8 cellular contexts compared by ENCODE assay signal in the genomic region with DNA sequence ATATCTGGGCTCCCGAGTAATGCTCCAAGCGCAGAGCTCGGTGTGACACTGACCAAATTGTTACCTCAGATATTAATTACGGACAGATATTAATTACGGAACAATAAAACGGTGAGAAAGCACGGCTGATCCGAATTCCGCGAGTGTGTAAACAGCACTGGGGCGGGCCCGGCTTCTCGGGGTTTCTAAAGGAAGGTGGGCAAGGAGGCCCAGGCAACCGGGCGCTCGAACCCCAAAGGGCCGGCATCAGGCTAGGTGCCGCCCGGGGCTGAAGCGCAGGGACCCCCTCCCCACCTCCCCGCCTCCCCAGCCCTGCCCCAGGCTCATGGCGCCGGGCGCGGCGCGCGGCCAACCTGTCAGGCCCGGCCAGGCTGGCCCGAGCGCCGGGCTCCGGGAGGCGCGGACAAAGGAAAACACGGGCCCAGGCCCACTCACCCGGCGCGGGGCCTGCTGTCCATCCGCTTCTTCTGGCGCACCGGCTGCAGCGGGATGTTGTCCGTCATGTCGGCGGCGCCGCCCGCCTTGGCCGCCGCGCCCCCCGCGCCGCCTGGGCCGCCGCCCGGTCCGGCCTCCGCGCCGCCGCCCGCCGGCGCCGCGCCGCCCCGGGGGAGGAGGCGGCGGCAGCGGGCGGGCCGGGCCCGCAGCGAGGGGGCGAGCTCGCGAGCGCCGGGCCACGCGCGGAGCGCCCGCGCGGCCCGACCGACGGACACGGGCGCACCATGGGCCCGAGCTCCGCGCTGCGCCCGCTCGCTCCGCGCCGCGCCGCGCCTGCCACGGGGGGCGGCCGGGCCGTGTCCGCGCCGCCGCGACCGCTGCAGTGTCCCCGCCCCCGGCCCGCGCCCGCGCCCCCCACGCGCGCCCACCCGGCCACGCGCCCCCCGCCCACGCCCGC. TPM values are rescaled to one million over a fixed set of nuclear protein-coding genes. Genes with fewer than 3 reads are reported as not detected.
A peak's percentile ranks its signal among the peaks of the same experiment; 100 is the strongest.
DNase-seq lines count a peak whose midpoint lies in the region; ATAC-seq and TF ChIP-seq lines count a peak whose summit lies in the region.

TSS of gene ATP9A (minus strand) at position 524 of the 892 bp plus-strand sequence. CDS start at position 503, 21 bp downstream.

- peaks cover 12% of the 10 kb centered on the region for H3K4me1 Mint-ChIP-seq in activated T-cell treated with anti-CD3 and anti-CD28 coated beads, Interleukin-2, amount 50 U/mL, for 4 hours (ENCODE audit: low read depth)
- H3K4me1 Mint-ChIP-seq in activated T-helper 17 cell treated with anti-CD3 and anti-CD28 coated beads, Interleukin-2, amount 50 U/mL, for 72 hours = peaks cover 8% of the 10 kb centered on the region

- no peaks in the 10 kb centered on the region for H3K36me3 Mint-ChIP-seq in activated T-cell treated with anti-CD3 and anti-CD28 coated beads, Interleukin-2, amount 50 U/mL, for 4 hours (ENCODE audit: insufficient read depth)
- H3K36me3 Mint-ChIP-seq in activated T-helper 17 cell treated with anti-CD3 and anti-CD28 coated beads, Interleukin-2, amount 50 U/mL, for 72 hours (ENCODE audit: low read depth) = peaks cover 7% of the 10 kb centered on the region

- H3K27ac Mint-ChIP-seq in activated T-helper 17 cell treated with anti-CD3 and anti-CD28 coated beads, Interleukin-2, amount 50 U/mL, for 72 hours = no peak within 1 kb of the TSS

- TF ChIP-seq CTCF in neutrophil (IDR thresholded peaks at IDR 0.05) (no peak), GM10248 (IDR thresholded peaks at IDR 0.05; ENCODE audit: control extremely low read depth, extremely low read depth, low read depth, missing control alignments) (no peak)

- CTCF ChIA-PET in GM10248 (lab: Yijun Ruan, JAX) = no interaction called here

- POLR2A ChIA-PET in GM10248 (lab: Yijun Ruan, JAX) = no interaction called here

- H3K9me3 Mint-ChIP-seq in activated T-cell treated with anti-CD3 and anti-CD28 coated beads, Interleukin-2, amount 50 U/mL, for 4 hours = no peaks in the 10 kb centered on the region
- H3K9me3 Mint-ChIP-seq in activated T-helper 17 cell treated with anti-CD3 and anti-CD28 coated beads, Interleukin-2, amount 50 U/mL, for 72 hours = no peaks in the 10 kb centered on the region

- H3K4me1 ChIP-seq in neutrophil (ENCODE audit: control insufficient read depth in 1 of 2, insufficient read depth in 1 of 2, low read depth in 1 of 2, low read length in 1 of 2) = peaks cover 37 to 45% of the 10 kb centered on the region in 2 experiments

- intact Hi-C loops in head of caudate nucleus (cut with DNase I) = loop anchor here (10.0 kb wide), 1 partner anchor 73 kb away; no protein-coding TSS in a partner anchor

- H3K9me3 ChIP-seq in neutrophil = no peaks in the 10 kb centered on the region

- peaks cover 58% of the 10 kb centered on the region for H3K27me3 ChIP-seq in neutrophil

- ATAC-seq in activated T-cell treated with anti-CD3 and anti-CD28 coated beads, Interleukin-2, amount 50 U/mL, for 4 hours = peak in 1 of 2 donors; percentile 2
- ATAC-seq in activated T-helper 17 cell treated with anti-CD3 and anti-CD28 coated beads, Interleukin-2, amount 50 U/mL, for 72 hours (replicated peaks) = no peak
- ATAC-seq in HG02798 (IDR thresholded peaks at IDR 0.05; ENCODE audit: poor library complexity, unreplicated experiment) = no peak

- peak within 1 kb of the TSS; percentile 31 for H3K27ac ChIP-seq in neutrophil

- H3K4me3 Mint-ChIP-seq in activated T-cell treated with anti-CD3 and anti-CD28 coated beads, Interleukin-2, amount 50 U/mL, for 4 hours = peak within 1 kb of the TSS; percentile 62
- peak within 1 kb of the TSS; percentile 53 for H3K4me3 Mint-ChIP-seq in activated T-helper 17 cell treated with anti-CD3 and anti-CD28 coated beads, Interleukin-2, amount 50 U/mL, for 72 hours

- peak within 1 kb of the TSS; percentile 64 to 84 for H3K4me3 ChIP-seq in neutrophil (ENCODE audit: low read depth in 1 of 2, low read length in 1 of 2)

- no peak for DNase-seq in activated T-cell treated with anti-CD3 and anti-CD28 coated beads, Interleukin-2, amount 50 U/mL, for 4 hours
- DNase-seq in activated T-cell treated with anti-CD3 and anti-CD28 coated beads, Interleukin-2, amount 50 U/mL, for 1 hour = no peak
- DNase-seq in head of caudate nucleus (peak in 38 of 42 donors; percentile 18 to 72 (median 47)), GM10248 (ENCODE audit: extremely low spot score) (no peak), DMS114 treated with DMSO at 0.1 percent for 48 hours (lab: John Stamatoyannopoulos, UW; ENCODE audit: unreplicated experiment) (no peak)

- no peaks in the 10 kb centered on the region for H3K36me3 ChIP-seq in neutrophil

- H3K27me3 Mint-ChIP-seq in activated T-cell treated with anti-CD3 and anti-CD28 coated beads, Interleukin-2, amount 50 U/mL, for 4 hours (ENCODE audit: low read depth) = peaks cover 34% of the 10 kb centered on the region
- peaks cover 24% of the 10 kb centered on the region for H3K27me3 Mint-ChIP-seq in activated T-helper 17 cell treated with anti-CD3 and anti-CD28 coated beads, Interleukin-2, amount 50 U/mL, for 72 hours

RNA-seq across cellular contexts. Expression of gene ATP9A, which starts in this region (rescaled TPM):
- 1 to 10 TPM in 2 of 3 donors, under 1 TPM in 1; 0.30 to 1.2 (median 1.0) TPM for total RNA-seq in activated T-cell treated with anti-CD3 and anti-CD28 coated beads, Interleukin-2, amount 50 U/mL, for 4 hours
- 1 to 10 TPM; 1.7 to 2.2 TPM for total RNA-seq in activated T-helper 17 cell treated with anti-CD3 and anti-CD28 coated beads, Interleukin-2, amount 50 U/mL, for 72 hours

Comparison
In these comparisons a context has a peak if more than half of its experiments do, and no peak if none do; other contexts are left out.
1. DNase-seq: peak in head of caudate nucleus (38 of 42); none in activated T-cell treated with anti-CD3 and anti-CD28 coated beads, Interleukin-2, amount 50 U/mL, for 4 hours (single experiment), activated T-cell treated with anti-CD3 and anti-CD28 coated beads, Interleukin-2, amount 50 U/mL, for 1 hour (single experiment), GM10248 (single experiment) and DMS114 treated with DMSO at 0.1 percent for 48 hours (single experiment).